Comparison of ENCODE assay signal across 12 cellular contexts in genomic region chr19:6663236-6664187, GRCh38. TPM values are rescaled to one million over a fixed set of nuclear protein-coding genes. Genes with fewer than 3 reads are reported as not detected.
DNase-seq lines count a peak whose midpoint lies in the region; ATAC-seq and TF ChIP-seq lines count a peak whose summit lies in the region.
"Had no signal": no experiment of that assay in that cellular context is flagged by ENCODE, and none has a peak within 500 bp of the region (broad histone marks: within the 10 kb centered on the region; RNA-seq: fewer than 3 reads in every experiment).

No MANE protein-coding gene starts in this region.

- no peaks in the 10 kb centered on the region for H3K4me1 ChIP-seq in mucosa of descending colon (ENCODE audit: low read depth)

- TF ChIP-seq CTCF in mucosa of descending colon (IDR thresholded peaks at IDR 0.05), result no peak

- no peaks in the 10 kb centered on the region for H3K36me3 ChIP-seq in mucosa of descending colon (ENCODE audit: low read depth)
- H3K36me3 ChIP-seq: upper lobe of left lung had no signal

- H3K9me3 ChIP-seq in mucosa of descending colon, result no peaks in the 10 kb centered on the region
- H3K9me3 ChIP-seq: upper lobe of left lung had no signal

- ATAC-seq in mucosa of descending colon, result peak; percentile 24

- no peak overlapping the region for H3K4me3 ChIP-seq in mucosa of descending colon
- H3K4me3 ChIP-seq: upper lobe of left lung had no signal

- intact Hi-C loops in mucosa of descending colon (cut with DNase I, micrococcal nuclease), result no loop called here

- peak; percentile 29 for DNase-seq in Daoy (ENCODE audit: low read depth)
- peak; percentile 33 for DNase-seq in HT1080 (ENCODE audit: low read depth)
- DNase-seq in activated gamma-delta T cell (lab: John Stamatoyannopoulos, UW), result peak; percentile 50
- no peak for DNase-seq in mucosa of descending colon
- DNase-seq in NCI-H524 (lab: John Stamatoyannopoulos, UW), result no peak
- no peak for DNase-seq in kidney glomerular epithelial cell (lab: John Stamatoyannopoulos, UW)
- DNase-seq in NCI-H2227 treated with DMSO at 0.1 percent for 48 hours (lab: John Stamatoyannopoulos, UW), result no peak
- DNase-seq: DMS53; effector CD8-positive, alpha-beta T cell; NCI-H1930 had no signal

RNA-seq across cellular contexts. Expression of gene TNFSF14, which starts 6.4 kb away (rescaled TPM):
- 0.33 TPM in 1 of 2 replicates, not detected in the other for total RNA-seq in Daoy (2014; rRNA removed; shearing (Covaris generic))
- not detected in 2 replicates for total RNA-seq in HT1080 (2014; rRNA removed; shearing (Covaris generic))
- polyA plus RNA-seq in HT1080 (2015; cell fraction: cytosol; rRNA removed), result not detected in 2 replicates
- not detected in 2 replicates for polyA plus RNA-seq in HT1080 (2015; cell fraction: nucleus; rRNA removed)
- total RNA-seq in mucosa of descending colon, result 1 to 10 TPM; 1.3 to 1.9 (median 1.6) TPM
- total RNA-seq: pulmonary artery endothelial cell had no signal

RNA-seq across cellular contexts. Expression of gene C3, which starts 56.9 kb away (rescaled TPM):
- total RNA-seq in Daoy (2014; rRNA removed; shearing (Covaris generic)), result 7.9 and 10.2 TPM in 2 replicates
- total RNA-seq in HT1080 (2014; rRNA removed; shearing (Covaris generic)), result 0.07 and 0.14 TPM in 2 replicates
- polyA plus RNA-seq in HT1080 (2015; cell fraction: cytosol; rRNA removed), result 0.19 TPM in 1 of 2 replicates, not detected in the other
- 0.23 and 1.4 TPM in 2 replicates for polyA plus RNA-seq in HT1080 (2015; cell fraction: nucleus; rRNA removed)
- 100 to 1,000 TPM in 2 of 3 donors, 10 to 100 TPM in 1; 42.2 to 473 (median 261) TPM for total RNA-seq in mucosa of descending colon

Comparison
In these comparisons a context has a peak if more than half of its experiments do, and no peak if none do; other contexts are left out.
1. DNase-seq: peak in Daoy (single experiment), HT1080 (single experiment) and activated gamma-delta T cell (single experiment); none in mucosa of descending colon (0 of 3), NCI-H524 (0 of 2), kidney glomerular epithelial cell (single experiment) and NCI-H2227 treated with DMSO at 0.1 percent for 48 hours (single experiment).